In genomic region chr2:172555522-172556283, GRCh38 we compare ENCODE assay signal across 8 cellular contexts. TPM values are rescaled to one million over a fixed set of nuclear protein-coding genes. Genes with fewer than 3 reads are reported as not detected.
DNase-seq lines count a peak whose midpoint lies in the region; ATAC-seq and TF ChIP-seq lines count a peak whose summit lies in the region.

Gene PDK1 (plus strand): TSS chr2:172556090. CDS start chr2:172556151, 61 bp downstream.

- H3K4me3 ChIP-seq in GM12875 (ENCODE audit: low read depth, low read length) (peak within 1 kb of the TSS; percentile 77), cardiac muscle cell (peak within 1 kb of the TSS; percentile 99)

- H3K4me1 Mint-ChIP-seq in activated naive CD8-positive, alpha-beta T cell treated with anti-CD3 and anti-CD28 coated beads, Interleukin-2, amount 50 U/mL, for 24 hours: peaks cover 58% of the 10 kb centered on the region
- peaks cover 30% of the 10 kb centered on the region for H3K4me1 Mint-ChIP-seq in type B pancreatic cell (ENCODE audit: unreplicated experiment)

- peaks cover 2% of the 10 kb centered on the region for H3K27me3 Mint-ChIP-seq in activated naive CD8-positive, alpha-beta T cell treated with anti-CD3 and anti-CD28 coated beads, Interleukin-2, amount 50 U/mL, for 24 hours
- peaks cover 8% of the 10 kb centered on the region for H3K27me3 Mint-ChIP-seq in type B pancreatic cell

- H3K4me1 ChIP-seq in cardiac muscle cell (ENCODE audit: low read depth): peaks cover 43% of the 10 kb centered on the region

- H3K9me3 Mint-ChIP-seq in activated naive CD8-positive, alpha-beta T cell treated with anti-CD3 and anti-CD28 coated beads, Interleukin-2, amount 50 U/mL, for 24 hours: no peaks in the 10 kb centered on the region
- H3K9me3 Mint-ChIP-seq in type B pancreatic cell: no peaks in the 10 kb centered on the region

- no peaks in the 10 kb centered on the region for H3K9me3 ChIP-seq in cardiac muscle cell (ENCODE audit: low read depth)

- peak within 1 kb of the TSS; percentile 92 for H3K4me3 Mint-ChIP-seq in activated naive CD8-positive, alpha-beta T cell treated with anti-CD3 and anti-CD28 coated beads, Interleukin-2, amount 50 U/mL, for 24 hours
- H3K4me3 Mint-ChIP-seq in type B pancreatic cell: peak within 1 kb of the TSS; percentile 94

- H3K27me3 ChIP-seq in cardiac muscle cell: no peaks in the 10 kb centered on the region

- DNase-seq in NCI-H128 (lab: John Stamatoyannopoulos, UW; ENCODE audit: unreplicated experiment): peak; percentile 69
- DNase-seq in SW480 (ENCODE audit: low spot score): peak; percentile 89
- DNase-seq in activated naive CD8-positive, alpha-beta T cell treated with anti-CD3 and anti-CD28 coated beads, Interleukin-2, amount 50 U/mL, for 24 hours: peak; percentile 93
- peak; percentile 94 for DNase-seq in cardiac muscle cell (ENCODE audit: low read depth in 1 of 2, low spot score in 1 of 2)
- DNase-seq in posterior cingulate gyrus: peak; percentile 75 to 99 (median 90)
- peak; percentile 94 for DNase-seq in type B pancreatic cell (ENCODE audit: extremely low spot score, unreplicated experiment)

- TF ChIP-seq CTCF in GM12875 (IDR thresholded peaks at IDR 0.05; ENCODE audit: borderline replicate concordance, insufficient read depth, low read depth, low read length) (no peak), cardiac muscle cell (IDR thresholded peaks at IDR 0.05; ENCODE audit: low read depth, low read length) (no peak), type B pancreatic cell (conservative IDR thresholded peaks at IDR 0.05) (no peak)

- H3K36me3 ChIP-seq in cardiac muscle cell: no peaks in the 10 kb centered on the region

- H3K27ac Mint-ChIP-seq in activated naive CD8-positive, alpha-beta T cell treated with anti-CD3 and anti-CD28 coated beads, Interleukin-2, amount 50 U/mL, for 24 hours: peak within 1 kb of the TSS; percentile 96
- H3K27ac Mint-ChIP-seq in type B pancreatic cell: peak within 1 kb of the TSS; percentile 95

- ATAC-seq in HG02759 (IDR thresholded peaks at IDR 0.05; ENCODE audit: unreplicated experiment): peak; percentile 90
- peak; percentile 88 for ATAC-seq in activated naive CD8-positive, alpha-beta T cell treated with anti-CD3 and anti-CD28 coated beads, Interleukin-2, amount 50 U/mL, for 24 hours

- intact Hi-C loops in posterior cingulate gyrus (cut with DNase I): no loop called here

- peaks cover 28% of the 10 kb centered on the region for H3K36me3 Mint-ChIP-seq in activated naive CD8-positive, alpha-beta T cell treated with anti-CD3 and anti-CD28 coated beads, Interleukin-2, amount 50 U/mL, for 24 hours (ENCODE audit: low read depth)
- H3K36me3 Mint-ChIP-seq in type B pancreatic cell: no peaks in the 10 kb centered on the region

- H3K27ac ChIP-seq in cardiac muscle cell: peak within 1 kb of the TSS; percentile 94

RNA-seq across cellular contexts. Expression of gene PDK1, which starts in this region (rescaled TPM):
- total RNA-seq in cardiac muscle cell (619 and 1,005 TPM in 2 replicates), type B pancreatic cell (ENCODE audit: low replicate concordance) (10.5 and 11.5 TPM in 2 replicates)
- 383 and 432 TPM in 2 replicates for polyA plus RNA-seq in cardiac muscle cell

Comparison
In these comparisons a context has a peak if more than half of its experiments do, and no peak if none do; other contexts are left out.
1. Peak in every context shown above with its lines: DNase-seq, ATAC-seq, H3K4me3 ChIP-seq and H3K27ac ChIP-seq.
2. RNA of gene PDK1 (total RNA-seq): 619 to 1,005 TPM in cardiac muscle cell; 10.5 to 11.5 TPM in type B pancreatic cell; every median in the first group is over 10 times any median in the second.